Comparison of ENCODE assay signal across 8 cellular contexts in the genomic region with DNA sequence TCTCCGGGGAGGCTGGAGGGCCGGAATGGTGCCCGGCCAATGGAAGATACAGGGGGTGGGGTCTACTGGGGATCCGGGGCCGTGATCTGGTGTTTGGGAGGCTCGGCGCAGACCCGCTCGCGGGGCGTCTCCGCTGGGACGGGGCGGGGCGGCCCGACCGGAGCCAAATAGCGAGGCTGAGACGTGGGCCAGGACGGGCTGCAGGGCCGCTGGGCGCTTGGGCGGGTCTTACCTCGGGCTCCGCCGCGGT. TPM values are rescaled to one million over a fixed set of nuclear protein-coding genes. Genes with fewer than 3 reads are reported as not detected.
DNase-seq lines count a peak whose midpoint lies in the region; ATAC-seq, FAIRE-seq and TF ChIP-seq lines count a peak whose summit lies in the region.

No MANE protein-coding gene starts in this region.

- peak overlapping the region; percentile 87 for H2AFZ ChIP-seq in DND-41 (ENCODE audit: low read depth, low read length)

- no peak for FAIRE-seq in kidney (lab: Jason Lieb, UNC)

- H3K36me3 ChIP-seq in DND-41 (ENCODE audit: insufficient read depth, low read length) (no peaks in the 10 kb centered on the region), breast epithelium (no peaks in the 10 kb centered on the region), kidney (ENCODE audit: control insufficient read depth in 1 of 2, insufficient read depth in 2 of 2, low read length in 2 of 2) (no peaks in the 10 kb centered on the region)

- H3K79me2 ChIP-seq in DND-41 (ENCODE audit: insufficient read depth, low read length), result peaks cover 41% of the 10 kb centered on the region

- H4K20me1 ChIP-seq in DND-41 (ENCODE audit: insufficient read depth, low read length), result peaks cover 9% of the 10 kb centered on the region

- H3K27ac ChIP-seq in DND-41 (ENCODE audit: low read length) (peak overlapping the region; percentile 65), VCaP (peak overlapping the region; percentile 91), breast epithelium (peak overlapping the region; percentile 98), kidney (ENCODE audit: low read depth in 2 of 2, low read length in 2 of 2) (peak overlapping the region; percentile 97 to 99)

- intact Hi-C loops in breast epithelium (cut with DNase I; ENCODE audit: low total_unique reads), result no loop called here
- intact Hi-C loops in kidney (cut with DNase I), result no loop called here

- H3K4me3 ChIP-seq in DND-41 (ENCODE audit: low read depth in 1 of 2, low read length in 2 of 2) (peak overlapping the region; percentile 59 to 73), breast epithelium (peak overlapping the region; percentile 75 to 94 (median 83)), kidney (ENCODE audit: low read length in 2 of 2) (peak overlapping the region; percentile 98 to 100)

- H3K9me3 ChIP-seq in DND-41 (ENCODE audit: insufficient read depth, low read length, severe bottlenecking) (no peaks in the 10 kb centered on the region), breast epithelium (no peaks in the 10 kb centered on the region), kidney (ENCODE audit: control insufficient read depth in 1 of 2, low read length in 2 of 2) (no peaks in the 10 kb centered on the region)

- H3K4me2 ChIP-seq in DND-41 (ENCODE audit: insufficient read depth, low read length), result peak overlapping the region; percentile 95

- H3K4me1 ChIP-seq in DND-41 (ENCODE audit: insufficient read depth, low read length) (peaks cover 31% of the 10 kb centered on the region), breast epithelium (no peaks in the 10 kb centered on the region), kidney (ENCODE audit: control insufficient read depth in 1 of 2, insufficient read depth in 1 of 2, low read depth in 1 of 2, low read length in 2 of 2) (peaks cover 8 to 21% of the 10 kb centered on the region in 2 donors)

- H3K27me3 ChIP-seq in DND-41 (ENCODE audit: insufficient read depth, low read length, poor library complexity), result no peaks in the 10 kb centered on the region
- no peaks in the 10 kb centered on the region for H3K27me3 ChIP-seq in breast epithelium

- peak overlapping the region; percentile 75 for H3K9ac ChIP-seq in DND-41 (ENCODE audit: low read depth, low read length)
- H3K9ac ChIP-seq in kidney (ENCODE audit: low read length in 2 of 2), result peak overlapping the region; percentile 91 to 96

- peak; percentile 58 for DNase-seq in DND-41
- DNase-seq in HuH-7.5 (ENCODE audit: low spot score), result peak; percentile 67
- DNase-seq in breast epithelium (ENCODE audit: low spot score in 2 of 2), result peak; percentile 77 to 86
- peak; percentile 95 for DNase-seq in kidney
- peak; percentile 72 for DNase-seq in stimulated activated CD4-positive, alpha-beta T cell treated with anti-CD3 and anti-CD28 coated beads, Interleukin-1b, Interleukin-23, amount 100 ng/mL, for 48 hours
- DNase-seq in NCI-H2107 (lab: John Stamatoyannopoulos, UW), result no peak

- peak; percentile 68 for ATAC-seq in DND-41 (ENCODE audit: insufficient read depth, low read depth)
- peak; percentile 47 for ATAC-seq in GM21717 (IDR thresholded peaks at IDR 0.05; ENCODE audit: unreplicated experiment)

- TF ChIP-seq CTCF in DND-41 (IDR thresholded peaks at IDR 0.05; ENCODE audit: borderline replicate concordance, extremely low read depth, low read length, poor library complexity, severe bottlenecking), result no peak
- TF ChIP-seq CTCF in VCaP (conservative IDR thresholded peaks at IDR 0.05), result no peak
- no peak for TF ChIP-seq CTCF in breast epithelium (IDR thresholded peaks at IDR 0.05)
- TF ChIP-seq CTCF in kidney (IDR thresholded peaks at IDR 0.05; ENCODE audit: borderline replicate concordance, extremely low read depth, insufficient read depth), result no peak

- no peak for TF ChIP-seq POLR2A in breast epithelium (IDR thresholded peaks at IDR 0.05)

RNA-seq across cellular contexts. Expression of gene MYO9A, which starts 0.6 kb away (rescaled TPM):
- total RNA-seq in breast epithelium (100 to 1,000 TPM in 1 of 3 donors, 10 to 100 TPM in 2; 64.2 to 128 (median 86.5) TPM), kidney (132 TPM)
- 5.5 TPM for polyA plus RNA-seq in kidney (ENCODE audit: insufficient read depth, low read depth, low replicate concordance)

RNA-seq across cellular contexts. Expression of gene SENP8, which starts 0.8 kb away (rescaled TPM):
- 1 to 10 TPM; 1.6 to 4.4 (median 2.0) TPM for total RNA-seq in breast epithelium
- total RNA-seq in kidney, result 4.8 TPM
- 5.6 TPM for polyA plus RNA-seq in kidney (ENCODE audit: insufficient read depth, low read depth, low replicate concordance)
